Comparison of ENCODE assay signal across 24 cellular contexts in genomic region chr2:20061476-20061875, GRCh38. TPM values are rescaled to one million over a fixed set of nuclear protein-coding genes. Genes with fewer than 3 reads are reported as not detected.
A peak's percentile ranks its signal among the peaks of the same experiment; 100 is the strongest.
DNase-seq lines count a peak whose midpoint lies in the region; ATAC-seq, FAIRE-seq and TF ChIP-seq lines count a peak whose summit lies in the region.
"Had no signal": no experiment of that assay in that cellular context is flagged by ENCODE, and none has a peak within 500 bp of the region (broad histone marks: within the 10 kb centered on the region; RNA-seq: fewer than 3 reads in every experiment).

No MANE protein-coding gene starts in this region.

- CTCF ChIA-PET in AG04450 (lab: Charles Lee): interaction anchor here (1.2 to 2.7 kb wide), 3 partner anchors 9 to 46 kb away, joined by 6 to 12 read pairs (median 8); partner anchors contain the start of gene LAPTM4A

- WGBS in mesenchymal stem cell: 100% methylated on average over 1 of the region's 3 CpGs
- 77 to 84% (median 83%) methylated on average over 3 of the region's 3 CpGs for WGBS in small intestine, 3 donors

- no peak for ATAC-seq in HG03432 (IDR thresholded peaks at IDR 0.05; ENCODE audit: unreplicated experiment)
- ATAC-seq in HG02885 (IDR thresholded peaks at IDR 0.05; ENCODE audit: poor library complexity, unreplicated experiment): no peak
- ATAC-seq in GM18498 (IDR thresholded peaks at IDR 0.05; ENCODE audit: unreplicated experiment): no peak
- ATAC-seq: T-helper 17 cell, upper lobe of right lung had no signal

- H3K4ac ChIP-seq in mesenchymal stem cell (ENCODE audit: low read depth in 1 of 2, low read length in 2 of 2): no peak overlapping the region

- H3K27me3 ChIP-seq in AG04450 (ENCODE audit: control insufficient read depth, insufficient read depth, low read length): no peaks in the 10 kb centered on the region
- no peaks in the 10 kb centered on the region for H3K27me3 ChIP-seq in mesenchymal stem cell (ENCODE audit: control insufficient read depth in 1 of 2, insufficient read depth in 1 of 2, low read length in 2 of 2)
- no peaks in the 10 kb centered on the region for H3K27me3 ChIP-seq in small intestine (ENCODE audit: control insufficient read depth in 2 of 2, insufficient read depth in 2 of 2, low read length in 2 of 2)
- H3K27me3 ChIP-seq: SJCRH30, stomach, upper lobe of right lung had no signal

- H2BK12ac ChIP-seq in mesenchymal stem cell (ENCODE audit: low read length in 2 of 2): no peak overlapping the region

- no peak overlapping the region for H3K23ac ChIP-seq in mesenchymal stem cell (ENCODE audit: low read length in 2 of 2)

- TF ChIP-seq CTCF in AG04450 (IDR thresholded peaks at IDR 0.05; ENCODE audit: low read depth, low read length): no peak
- TF ChIP-seq CTCF in astrocyte of the cerebellum (IDR thresholded peaks at IDR 0.05; ENCODE audit: low read depth, low read length, missing control alignments): no peak

- peak overlapping the region; percentile 14 to 38 for H3K18ac ChIP-seq in mesenchymal stem cell (ENCODE audit: low read depth in 1 of 2, low read length in 2 of 2)

- H2AFZ ChIP-seq in mesenchymal stem cell (ENCODE audit: low read depth, low read length): no peak overlapping the region

- DNase-seq in AG04450 (ENCODE audit: low read depth, low spot score): peak; percentile 38
- DNase-seq in H4 (ENCODE audit: low spot score): peak; percentile 11
- peak; percentile 60 for DNase-seq in astrocyte of the cerebellum (ENCODE audit: low read depth)
- no peak for DNase-seq in mesenchymal stem cell
- no peak for DNase-seq in small intestine
- DNase-seq: activated CD4-positive, alpha-beta T cell treated with anti-CD3 and anti-CD28 coated beads, Interleukin-2, amount 50 U/mL, for 1 hour; aorta; effector CD4-positive, alpha-beta T cell; erythroblast; Kasumi-1; naive B cell; NCI-H1092 treated with DMSO at 0.1 percent for 48 hours; NCI-H2081; NCI-H446; occipital lobe; SJCRH30; stomach; T-helper 17 cell; upper lobe of right lung had no signal

- POLR2A ChIA-PET in AG04450 (lab: Yijun Ruan, JAX): interaction anchor here (0.5 to 2.2 kb wide), 3 partner anchors 10 to 33 kb away, joined by 3 to 54 read pairs (median 29); partner anchors contain the start of gene LAPTM4A

- H2BK15ac ChIP-seq in mesenchymal stem cell (ENCODE audit: low read depth, poor library complexity, severe bottlenecking): peak overlapping the region; percentile 88

- H3K4me1 ChIP-seq in mesenchymal stem cell (ENCODE audit: control insufficient read depth, insufficient read depth, low read depth, low read length) (peaks cover 21% of the 10 kb centered on the region), small intestine (ENCODE audit: control insufficient read depth in 2 of 2, insufficient read depth in 1 of 2, low read depth in 1 of 2, low read length in 1 of 2) (no peaks in the 10 kb centered on the region)

- FAIRE-seq in small intestine (lab: Jason Lieb, UNC): no peak
- FAIRE-seq: A204.1 had no signal

- no peak overlapping the region for H4K91ac ChIP-seq in mesenchymal stem cell (ENCODE audit: low read length)

- H3K36me3 ChIP-seq in mesenchymal stem cell (ENCODE audit: control insufficient read depth in 1 of 2, insufficient read depth in 2 of 2, low read depth in 1 of 2, low read length in 2 of 2) (no peaks in the 10 kb centered on the region), small intestine (ENCODE audit: control insufficient read depth in 2 of 2, insufficient read depth in 2 of 2, low read length in 2 of 2) (no peaks in the 10 kb centered on the region)
- H3K36me3 ChIP-seq: SJCRH30, stomach, upper lobe of right lung had no signal

- H3K9me3 ChIP-seq in AG04450 (ENCODE audit: control insufficient read depth, insufficient read depth, low read length): peaks cover 18% of the 10 kb centered on the region
- H3K9me3 ChIP-seq in mesenchymal stem cell (ENCODE audit: control insufficient read depth, low read length): peaks cover 6% of the 10 kb centered on the region
- H3K9me3 ChIP-seq in small intestine (ENCODE audit: control insufficient read depth, low read depth): no peaks in the 10 kb centered on the region
- H3K9me3 ChIP-seq: SJCRH30, stomach, upper lobe of right lung had no signal

- no peak overlapping the region for H4K8ac ChIP-seq in mesenchymal stem cell (ENCODE audit: low read length)

- no peak overlapping the region for H3K4me3 ChIP-seq in AG04450 (ENCODE audit: low read depth, low read length)
- no peak overlapping the region for H3K4me3 ChIP-seq in astrocyte of the cerebellum (ENCODE audit: low read depth, low read length)
- H3K4me3 ChIP-seq in mesenchymal stem cell (ENCODE audit: insufficient read depth in 1 of 2, low read depth in 1 of 2, low read length in 2 of 2): peak overlapping the region in 1 of 2 experiments; percentile 55
- H3K4me3 ChIP-seq in small intestine (ENCODE audit: low read depth in 1 of 2, low read length in 2 of 2): no peak overlapping the region
- H3K4me3 ChIP-seq: SJCRH30, stomach, upper lobe of right lung had no signal

- H3K9ac ChIP-seq in mesenchymal stem cell (ENCODE audit: low read length): peak overlapping the region; percentile 76

- in situ Hi-C loops in astrocyte of the cerebellum (cut with HindIII; ENCODE audit: low sequenced_read_pairs): no loop called here

- no peak overlapping the region for H3K4me2 ChIP-seq in mesenchymal stem cell (ENCODE audit: low read length, poor library complexity, severe bottlenecking)

- peak overlapping the region; percentile 89 for H2AK5ac ChIP-seq in mesenchymal stem cell (ENCODE audit: low read length, severe bottlenecking)

- no peak overlapping the region for H2BK120ac ChIP-seq in mesenchymal stem cell (ENCODE audit: low read depth, low read length)

- H3K14ac ChIP-seq in mesenchymal stem cell (ENCODE audit: low read length in 2 of 2): no peak overlapping the region

- no peak overlapping the region for H2BK5ac ChIP-seq in mesenchymal stem cell (ENCODE audit: low read depth, low read length, poor library complexity, severe bottlenecking)

- peaks cover 2% of the 10 kb centered on the region for H3K79me1 ChIP-seq in mesenchymal stem cell (replicated peaks; ENCODE audit: low read length, poor library complexity, severe bottlenecking)

- peak overlapping the region; percentile 94 for H3K27ac ChIP-seq in AG04450 (ENCODE audit: low read depth, low read length)
- H3K27ac ChIP-seq in mesenchymal stem cell (ENCODE audit: low read length, poor library complexity, severe bottlenecking): no peak overlapping the region
- peak overlapping the region in 1 of 2 donors; percentile 25 for H3K27ac ChIP-seq in small intestine (ENCODE audit: low read depth in 1 of 2, low read length in 1 of 2)
- H3K27ac ChIP-seq: SJCRH30, upper lobe of right lung had no signal

RNA-seq across cellular contexts. Expression of gene LAPTM4A, which starts 10.0 kb away (rescaled TPM):
- polyA plus RNA-seq in AG04450 (2011; rRNA removed) (1,309 and 1,416 TPM in 2 replicates), small intestine (100 to 1,000 TPM in 1 of 3 donors, 10 to 100 TPM in 2; 47.6 to 231 (median 82.4) TPM)
- 285 and 391 TPM in 2 replicates for polyA minus RNA-seq in AG04450 (2011; rRNA and poly(A)+ RNA removed)
- total RNA-seq in H4 (2014; rRNA removed; shearing (Covaris generic)): 104 and 119 TPM in 2 replicates
- polyA plus RNA-seq in mesenchymal stem cell (2013, experiment 1 of 2): 425 TPM
- 455 TPM for polyA plus RNA-seq in mesenchymal stem cell (2013, experiment 2 of 2)

RNA-seq across cellular contexts. Expression of gene MATN3, which starts 49.0 kb away (rescaled TPM):
- 2.7 and 3.0 TPM in 2 replicates for polyA plus RNA-seq in AG04450 (2011; rRNA removed)
- 1.4 and 1.6 TPM in 2 replicates for polyA minus RNA-seq in AG04450 (2011; rRNA and poly(A)+ RNA removed)
- 0.14 and 0.46 TPM in 2 replicates for total RNA-seq in H4 (2014; rRNA removed; shearing (Covaris generic))
- 7.6 TPM for polyA plus RNA-seq in mesenchymal stem cell (2013, experiment 1 of 2)
- 8.0 TPM for polyA plus RNA-seq in mesenchymal stem cell (2013, experiment 2 of 2)
- polyA plus RNA-seq in small intestine: under 1 TPM in 1 of 3 donors, not detected in 2; 0.25 TPM
- total RNA-seq: T-helper 17 cell had no signal
- polyA plus RNA-seq: CD14-positive monocyte had no signal

Comparison
In these comparisons a context has a peak if more than half of its experiments do, and no peak if none do; other contexts are left out.
1. DNase-seq: peak in AG04450 (single experiment), H4 (single experiment) and astrocyte of the cerebellum (single experiment); none in mesenchymal stem cell (single experiment) and small intestine (single experiment).